8 cellular contexts compared by ENCODE assay signal in the genomic region with DNA sequence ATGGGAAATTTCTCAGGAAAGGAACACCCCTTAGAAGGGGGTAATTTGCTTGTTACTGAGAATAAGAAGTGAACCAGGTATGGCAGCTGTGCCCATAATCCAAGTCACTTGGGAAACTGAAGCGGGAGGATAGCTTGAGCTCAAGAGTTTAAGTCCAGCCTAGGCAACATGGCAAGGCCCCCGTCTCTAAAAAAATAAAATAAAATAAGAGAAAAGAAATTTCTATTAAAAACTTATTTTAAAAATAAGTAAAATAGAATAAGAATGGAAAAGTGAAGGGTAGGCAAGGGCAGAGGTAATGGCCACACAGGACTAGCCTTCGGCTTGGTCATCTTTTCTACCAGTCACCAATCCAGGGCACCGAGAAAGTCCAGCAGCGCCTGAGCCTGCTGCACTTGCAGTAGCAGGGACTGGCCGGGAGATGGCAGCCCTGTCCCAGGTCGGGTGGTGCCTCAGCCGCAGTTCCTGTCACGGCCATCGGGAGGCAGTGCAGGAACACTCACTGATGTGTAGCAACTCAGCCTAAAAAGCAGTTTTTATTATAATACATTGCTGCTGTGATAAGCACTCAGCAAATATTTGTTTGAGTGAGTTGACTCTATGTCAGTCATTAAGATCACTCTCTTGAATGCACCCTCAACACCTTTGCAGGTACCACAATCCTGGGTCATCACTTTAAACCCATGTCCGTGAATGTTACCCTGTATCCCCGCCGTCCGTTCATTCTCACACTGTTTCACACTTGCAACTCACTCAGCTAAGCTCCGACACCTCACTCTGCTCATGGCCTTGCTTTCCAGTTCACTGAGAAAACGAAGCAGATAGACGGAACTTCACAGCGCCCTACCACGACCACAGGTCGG. TPM values are rescaled to one million over a fixed set of nuclear protein-coding genes. Genes with fewer than 3 reads are reported as not detected.
DNase-seq lines count a peak whose midpoint lies in the region; ATAC-seq, FAIRE-seq and TF ChIP-seq lines count a peak whose summit lies in the region.

No MANE protein-coding gene starts in this region.

- no peaks in the 10 kb centered on the region for H3K9me3 ChIP-seq in kidney (ENCODE audit: control insufficient read depth in 1 of 2, low read length in 2 of 2)

- DNase-seq in AG09309 (ENCODE audit: low read depth) (no peak), NCI-H345 (lab: John Stamatoyannopoulos, UW) (peak; percentile 77), cardiac fibroblast (ENCODE audit: low read depth in 2 of 2) (peak; percentile 83 to 86), kidney (peak; percentile 95)
- peak; percentile 80 to 92 (median 86) for DNase-seq in activated CD4-positive, CD25-positive, alpha-beta regulatory T cell (lab: John Stamatoyannopoulos, UW)
- DNase-seq in stimulated activated CD4-positive, alpha-beta T cell treated with anti-CD3 and anti-CD28 coated beads, Interleukin-1b, Interleukin-23, amount 100 ng/mL, for 48 hours: peak; percentile 89

- intact Hi-C loops in kidney (cut with DNase I): no loop called here

- no peak overlapping the region for H3K4me3 ChIP-seq in AG09309 (ENCODE audit: control insufficient read depth, low read depth, low read length)
- no peak overlapping the region for H3K4me3 ChIP-seq in cardiac fibroblast (replicated peaks in 1 of 2; ENCODE audit: low read depth in 2 of 2, low read length in 2 of 2)
- no peak overlapping the region for H3K4me3 ChIP-seq in kidney (ENCODE audit: low read length in 2 of 2)

- no peak overlapping the region for H3K27ac ChIP-seq in kidney (ENCODE audit: low read depth in 2 of 2, low read length in 2 of 2)

- ATAC-seq in GM18858 (IDR thresholded peaks at IDR 0.05; ENCODE audit: unreplicated experiment): peak; percentile 83
- peak; percentile 90 for ATAC-seq in HG03097 (IDR thresholded peaks at IDR 0.05; ENCODE audit: low FRiP score, unreplicated experiment)

- TF ChIP-seq CTCF in AG09309 (IDR thresholded peaks at IDR 0.05; ENCODE audit: control insufficient read depth, insufficient read depth, low read depth, low read length, missing control alignments): peak; percentile 100
- TF ChIP-seq CTCF in cardiac fibroblast (IDR thresholded peaks at IDR 0.05; ENCODE audit: low read depth, low read length): peak; percentile 100
- TF ChIP-seq CTCF in kidney (IDR thresholded peaks at IDR 0.05; ENCODE audit: borderline replicate concordance, extremely low read depth, insufficient read depth): peak; percentile 100

- FAIRE-seq in kidney (lab: Jason Lieb, UNC): peak; percentile 61

- H3K4me1 ChIP-seq in kidney (ENCODE audit: control insufficient read depth in 1 of 2, insufficient read depth in 1 of 2, low read depth in 1 of 2, low read length in 2 of 2): no peaks in the 10 kb centered on the region

- no peak overlapping the region for H3K9ac ChIP-seq in kidney (ENCODE audit: low read length in 2 of 2)

- no peaks in the 10 kb centered on the region for H3K36me3 ChIP-seq in kidney (ENCODE audit: control insufficient read depth in 1 of 2, insufficient read depth in 2 of 2, low read length in 2 of 2)

RNA-seq across cellular contexts. Expression of gene GCM1, which starts 23.2 kb away (rescaled TPM):
- total RNA-seq in kidney: 0.72 TPM
- polyA plus RNA-seq in kidney (ENCODE audit: insufficient read depth, low read depth, low replicate concordance): 0.37 TPM
